ENCODE assay signal across 14 cellular contexts in genomic region chr17:42313389-42313772, GRCh38. TPM values are rescaled to one million over a fixed set of nuclear protein-coding genes. Genes with fewer than 3 reads are reported as not detected.
A peak's percentile ranks its signal among the peaks of the same experiment; 100 is the strongest.
DNase-seq lines count a peak whose midpoint lies in the region; ATAC-seq, FAIRE-seq and TF ChIP-seq lines count a peak whose summit lies in the region.
"Had no signal": no experiment of that assay in that cellular context is flagged by ENCODE, and none has a peak within 500 bp of the region (broad histone marks: within the 10 kb centered on the region; RNA-seq: fewer than 3 reads in every experiment).

No MANE protein-coding gene starts in this region.

- POLR2A ChIA-PET in K562 (lab: Yijun Ruan, JAX): interaction anchor here (0.8 to 2.8 kb wide), 11 partner anchors 9 to 214 kb away, joined by 3 to 13 read pairs (median 4); no protein-coding TSS in a partner anchor

- H3K36me3 ChIP-seq in KOPT-K1 (ENCODE audit: insufficient read depth, low read length) (peaks cover 60% of the 10 kb centered on the region), K562 (ENCODE audit: control insufficient read depth, insufficient read depth, low read length) (peaks cover 81% of the 10 kb centered on the region), spleen (peaks cover 0 to 99% (median 59%) of the 10 kb centered on the region in 6 donors)

- no peak for TF ChIP-seq RAD21 in K562 (CRISPR knock-in tag; conservative IDR thresholded peaks at IDR 0.05 in 1 of 2, IDR thresholded peaks at IDR 0.05 in 1 of 2)

- H3K9me3 ChIP-seq in KOPT-K1 (ENCODE audit: insufficient read depth, low read length, poor library complexity, severe bottlenecking): no peaks in the 10 kb centered on the region
- H3K9me3 ChIP-seq in K562 (replicated peaks; ENCODE audit: control insufficient read depth, insufficient read depth, low read depth, low read length): no peaks in the 10 kb centered on the region
- H3K9me3 ChIP-seq in spleen: no peaks in the 10 kb centered on the region
- H3K9me3 ChIP-seq: testis had no signal

- ATAC-seq in K562: no peak

- no peak overlapping the region for H3K4me3 Mint-ChIP-seq in T-helper 2 cell treated with Interferon-gamma antibody and Interleukin-4, amounts not matched to agents 5 μg/mL and 100 μg/mL, for 36 hours

- peak overlapping the region; percentile 99 for H3K27ac ChIP-seq in KOPT-K1 (ENCODE audit: low read depth, low read length, poor library complexity, severe bottlenecking)
- peak overlapping the region; percentile 100 for H3K27ac ChIP-seq in K562 (ENCODE audit: extremely low read depth, low read depth, low read length)
- H3K27ac ChIP-seq in spleen: peak overlapping the region in 5 of 8 donors; percentile 69 to 83 (median 79)

- peaks cover 62% of the 10 kb centered on the region for H3K36me3 Mint-ChIP-seq in T-helper 2 cell treated with Interferon-gamma antibody and Interleukin-4, amounts not matched to agents 5 μg/mL and 100 μg/mL, for 36 hours (ENCODE audit: low read depth)

- WGBS in K562 (ENCODE audit: insufficient coverage, low coverage, missing lambda C conversion rate): 0% methylated on average over 4 of the region's 4 CpGs
- 72 to 88% (median 84%) methylated on average over 4 of the region's 4 CpGs for WGBS in spleen, 5 donors

- peaks cover 68% of the 10 kb centered on the region for H3K79me2 ChIP-seq in K562 (ENCODE audit: control insufficient read depth, insufficient read depth, low read length)

- DNase-seq in T-helper 2 cell treated with Interferon-gamma antibody and Interleukin-4, amounts not matched to agents 5 μg/mL and 100 μg/mL, for 36 hours (ENCODE audit: low spot score): no peak
- DNase-seq in T-helper 2 cell (no peak), K562 (ENCODE audit: extremely low read depth in 1 of 4, low spot score in 3 of 4) (peak in 1 of 4 experiments; percentile 56), spleen (no peak), foreskin melanocyte (no peak), NCI-H748 treated with DMSO at 0.1 percent for 48 hours (lab: John Stamatoyannopoulos, UW) (no peak), inferior parietal cortex (ENCODE audit: extremely low spot score) (no peak)
- DNase-seq: 8988T, anterior cingulate cortex, NCI-H1436, NCI-H510A treated with DMSO at 0.1 percent for 48 hours, testis had no signal

- CTCF ChIA-PET in K562 (lab: Yijun Ruan, JAX; ENCODE audit: low intra/inter-chr PET ratio): interaction anchor here (0.6 to 1.1 kb wide), 2 partner anchors 10 to 496 kb away, joined by 3 read pairs; no protein-coding TSS in a partner anchor

- no peak for TF ChIP-seq EP300 in K562 (IDR thresholded peaks at IDR 0.05; ENCODE audit: low read length)

- H3K9me3 Mint-ChIP-seq in T-helper 2 cell treated with Interferon-gamma antibody and Interleukin-4, amounts not matched to agents 5 μg/mL and 100 μg/mL, for 36 hours: no peaks in the 10 kb centered on the region

- H3K27me3 ChIP-seq in K562 (ENCODE audit: control insufficient read depth in 2 of 2, insufficient read depth in 2 of 2, low read length in 2 of 2) (no peaks in the 10 kb centered on the region), spleen (replicated peaks in 1 of 7) (no peaks in the 10 kb centered on the region)
- H3K27me3 ChIP-seq: testis had no signal

- H3K9me1 ChIP-seq in K562 (ENCODE audit: control insufficient read depth, insufficient read depth, low read length): no peaks in the 10 kb centered on the region

- H3K4me3 ChIP-seq in K562: no peak overlapping the region
- no peak overlapping the region for H3K4me3 ChIP-seq in spleen

- TF ChIP-seq POLR2A in K562 (conservative IDR thresholded peaks at IDR 0.05) (no peak; the same call in 1 of the 2 replicates), spleen (IDR thresholded peaks at IDR 0.05) (no peak)

- no TSS peak for BruUV-seq in K562 (replicated peaks; lab: Mats Ljungman, UMichigan)

- intact Hi-C loops in K562 (cut with micrococcal nuclease) (loop anchor here (2.0 to 10.0 kb wide), 2 partner anchors 27 to 89 kb away; no protein-coding TSS in a partner anchor), spleen (cut with DNase I; ENCODE audit: low total_unique reads) (no loop called here)

- H4K20me1 ChIP-seq in K562 (replicated peaks; ENCODE audit: control insufficient read depth, insufficient read depth, low read length): no peaks in the 10 kb centered on the region

- peaks cover 88 to 90% of the 10 kb centered on the region in 2 experiments for H3K4me1 ChIP-seq in K562 (replicated peaks in 1 of 2; ENCODE audit: control insufficient read depth in 2 of 2, insufficient read depth in 2 of 2, low read length in 2 of 2)
- peaks cover 52 to 84% (median 57%) of the 10 kb centered on the region in 6 donors for H3K4me1 ChIP-seq in spleen

- no peak for FAIRE-seq in K562 (lab: Jason Lieb, UNC)

- H3K4me2 ChIP-seq in K562 (ENCODE audit: insufficient read depth, low read length): peak overlapping the region; percentile 69

- H3K27ac Mint-ChIP-seq in T-helper 2 cell treated with Interferon-gamma antibody and Interleukin-4, amounts not matched to agents 5 μg/mL and 100 μg/mL, for 36 hours: peak overlapping the region; percentile 71

- peaks cover 51% of the 10 kb centered on the region for H3K4me1 Mint-ChIP-seq in T-helper 2 cell treated with Interferon-gamma antibody and Interleukin-4, amounts not matched to agents 5 μg/mL and 100 μg/mL, for 36 hours (ENCODE audit: low read depth)

- H3K27me3 Mint-ChIP-seq in T-helper 2 cell treated with Interferon-gamma antibody and Interleukin-4, amounts not matched to agents 5 μg/mL and 100 μg/mL, for 36 hours (ENCODE audit: low read depth): no peaks in the 10 kb centered on the region
- H3K27me3 Mint-ChIP-seq: activated CD8-positive, alpha-beta memory T cell treated with anti-CD3 and anti-CD28 coated beads, Interleukin-2, amount 10 ng/mL, durations not matched to agents 7 days and 5 days had no signal

- TF ChIP-seq CTCF in K562 (IDR thresholded peaks at IDR 0.05 in 2 of 3, conservative IDR thresholded peaks at IDR 0.05 in 1 of 3; ENCODE audit: insufficient read depth in 2 of 3, low read depth in 1 of 3, low read length in 3 of 3) (no peak), spleen (IDR thresholded peaks at IDR 0.05 in 8 of 11, conservative IDR thresholded peaks at IDR 0.05 in 3 of 11) (no peak)

- H3K9ac ChIP-seq in K562 (ENCODE audit: insufficient read depth in 1 of 2, low read depth in 2 of 2, low read length in 2 of 2): peak overlapping the region; percentile 79 to 100; a peak in 3 of 4 replicates

- no peak overlapping the region for H2AFZ ChIP-seq in K562 (ENCODE audit: low read depth, low read length)

- in situ Hi-C loops in K562 (cut with MboI): no loop called here

TF ChIP-seq in K562, 482 proteins besides CTCF, POLR2A, EP300 and RAD21:
- TF ChIP-seq ELF1 (tag; IDR thresholded peaks at IDR 0.05) (peak; percentile 7; the same call in 1 of the 2 replicates), ZC3H8 (IDR thresholded peaks at IDR 0.05) (peak; percentile 10; the same call in 1 of the 2 replicates), FIP1L1 (IDR thresholded peaks at IDR 0.05; ENCODE audit: low read depth, low read length, poor library complexity, severe bottlenecking) (no peak), POLR2H (tag; IDR thresholded peaks at IDR 0.05; ENCODE audit: low read depth) (0 out of 2 replicates have a peak, but pooled peaks have one; percentile 42), ILF3 (IDR thresholded peaks at IDR 0.05; ENCODE audit: borderline replicate concordance) (0 out of 2 replicates have a peak, but pooled peaks have one; percentile 25)

RNA-seq across cellular contexts. Expression of gene STAT5A, which starts 25.1 kb away (rescaled TPM):
- total RNA-seq in K562 (2011; cell fraction: chromatin; rRNA removed; ENCODE audit: low replicate concordance): 251 and 757 TPM in 2 replicates
- total RNA-seq in K562 (2011; cell fraction: nucleolus; rRNA removed): 428 and 505 TPM in 2 replicates
- total RNA-seq in K562 (2011; cell fraction: nucleoplasm; rRNA removed): 262 and 311 TPM in 2 replicates
- total RNA-seq in K562 (2014; rRNA removed): 391 and 467 TPM in 2 replicates
- 156 and 174 TPM in 2 replicates for total RNA-seq in K562 (2014; rRNA removed; fragmentation: Illumina TruSeq; extraction: Trizol)
- total RNA-seq in K562 (2015; rRNA removed; fragmentation: Illumina TruSeq; extraction: Trizol): 177 and 195 TPM in 2 replicates
- 377 and 414 TPM in 2 replicates for total RNA-seq in K562 (2021)
- 131 and 196 TPM in 2 replicates for polyA plus RNA-seq in K562 (2011; rRNA removed)
- 76.7 and 247 TPM in 2 replicates for polyA plus RNA-seq in K562 (2011; cell fraction: cytosol; rRNA removed)
- polyA plus RNA-seq in K562 (2011; cell fraction: nucleus; rRNA removed): 268 and 853 TPM in 2 replicates
- polyA plus RNA-seq in K562 (2012): 303 and 408 TPM in 2 replicates
- 379 and 415 TPM in 2 replicates for polyA plus RNA-seq in K562 (2014; fragmentation: Illumina TruSeq; extraction: Trizol)
- polyA plus RNA-seq in K562 (2014; fragmentation: Nextera tagmentation; extraction: Ambion mirVana): 10 to 100 TPM; 79.9 to 81.8 TPM
- 239 and 248 TPM in 2 replicates for polyA plus RNA-seq in K562 (2014; rRNA removed)
- 114 and 250 TPM in 2 replicates for polyA minus RNA-seq in K562 (2011; rRNA and poly(A)+ RNA removed)
- 124 and 299 TPM in 2 replicates for polyA minus RNA-seq in K562 (2011; cell fraction: cytosol; rRNA and poly(A)+ RNA removed)
- polyA minus RNA-seq in K562 (2011; cell fraction: nucleus; rRNA and poly(A)+ RNA removed): 105 and 217 TPM in 2 replicates
- 100 to 1,000 TPM in 1 of 7 donors, 10 to 100 TPM in 6; 63.7 to 131 (median 76.5) TPM for total RNA-seq in spleen
- polyA plus RNA-seq in spleen: 10 to 100 TPM; 22.7 to 42.3 (median 28.4) TPM

RNA-seq across cellular contexts. Expression of gene STAT5B, which starts 37.2 kb away (rescaled TPM):
- total RNA-seq in K562 (2011; cell fraction: chromatin; rRNA removed; ENCODE audit: low replicate concordance): 425 and 510 TPM in 2 replicates
- 258 and 266 TPM in 2 replicates for total RNA-seq in K562 (2011; cell fraction: nucleolus; rRNA removed)
- 265 and 278 TPM in 2 replicates for total RNA-seq in K562 (2011; cell fraction: nucleoplasm; rRNA removed)
- total RNA-seq in K562 (2014; rRNA removed) (92.4 and 113 TPM in 2 replicates), K562 (2014; rRNA removed; fragmentation: Illumina TruSeq; extraction: Trizol) (75.5 and 75.7 TPM in 2 replicates), K562 (2015; rRNA removed; fragmentation: Illumina TruSeq; extraction: Trizol) (63.5 and 65.2 TPM in 2 replicates), K562 (2021) (134 TPM in 2 replicates), spleen (100 to 1,000 TPM in 5 of 7 donors, 10 to 100 TPM in 2; 90.2 to 171 (median 103) TPM)
- polyA plus RNA-seq in K562 (2011; rRNA removed) (147 and 176 TPM in 2 replicates), K562 (2014; fragmentation: Illumina TruSeq; extraction: Trizol) (117 and 130 TPM in 2 replicates), K562 (2014; fragmentation: Nextera tagmentation; extraction: Ambion mirVana) (10 to 100 TPM; 20.8 to 23.5 TPM), K562 (2014; rRNA removed) (109 and 124 TPM in 2 replicates), spleen (10 to 100 TPM; 26.4 to 34.7 (median 26.4) TPM)
- polyA plus RNA-seq in K562 (2011; cell fraction: cytosol; rRNA removed): 94.2 and 122 TPM in 2 replicates
- 190 and 298 TPM in 2 replicates for polyA plus RNA-seq in K562 (2011; cell fraction: nucleus; rRNA removed)
- 79.5 and 138 TPM in 2 replicates for polyA plus RNA-seq in K562 (2012)
- 101 and 127 TPM in 2 replicates for polyA minus RNA-seq in K562 (2011; rRNA and poly(A)+ RNA removed)
- 79.7 and 81.7 TPM in 2 replicates for polyA minus RNA-seq in K562 (2011; cell fraction: cytosol; rRNA and poly(A)+ RNA removed)
- 54.4 and 60.3 TPM in 2 replicates for polyA minus RNA-seq in K562 (2011; cell fraction: nucleus; rRNA and poly(A)+ RNA removed)
